In the genomic region with DNA sequence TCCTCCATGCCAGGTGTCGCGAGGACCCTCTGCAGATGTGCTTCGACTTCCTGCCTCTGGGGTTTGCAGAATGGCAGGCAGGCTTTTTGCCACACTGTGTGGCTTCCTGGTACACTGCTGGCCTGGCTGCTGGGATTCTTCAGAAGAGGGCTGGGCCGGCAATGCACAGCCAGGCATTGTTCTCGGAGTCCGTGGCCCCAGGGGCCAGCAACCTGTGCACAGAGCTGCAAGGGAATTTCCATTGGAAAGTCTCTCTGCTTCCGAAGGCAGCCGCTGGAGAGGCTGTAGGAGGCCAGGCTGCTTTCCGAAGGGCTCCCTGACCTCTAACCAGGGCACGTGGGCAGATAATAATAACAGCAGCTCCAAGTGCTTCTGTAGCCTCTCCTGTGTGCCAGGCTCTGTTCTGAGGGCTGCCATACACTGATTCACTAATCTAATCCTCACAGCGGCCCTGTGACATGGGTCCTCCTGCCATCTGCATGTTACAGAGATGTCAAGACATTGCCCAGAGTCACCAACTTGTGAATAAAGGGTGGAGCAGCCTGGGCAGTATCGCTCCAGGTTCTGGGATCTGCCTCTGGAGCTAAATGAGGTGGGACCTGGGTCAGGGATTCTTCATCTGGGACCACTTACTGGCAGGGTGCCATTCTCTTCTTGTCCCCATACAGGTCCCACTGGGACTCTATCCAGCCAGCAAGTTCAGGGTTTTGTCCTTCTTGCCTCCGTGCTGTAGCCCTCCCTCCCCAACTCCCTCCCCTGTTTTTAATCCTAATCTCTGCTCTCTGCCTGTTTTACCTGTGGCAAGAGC, we compare ENCODE assay signal across 12 cellular contexts. TPM values are rescaled to one million over a fixed set of nuclear protein-coding genes. Genes with fewer than 3 reads are reported as not detected.
A peak's percentile ranks its signal among the peaks of the same experiment; 100 is the strongest.
DNase-seq lines count a peak whose midpoint lies in the region; ATAC-seq and TF ChIP-seq lines count a peak whose summit lies in the region.
"Had no signal": no experiment of that assay in that cellular context is flagged by ENCODE, and none has a peak within 500 bp of the region (broad histone marks: within the 10 kb centered on the region; RNA-seq: fewer than 3 reads in every experiment).

No MANE protein-coding gene starts in this region.

- H3K4me2 ChIP-seq in Loucy (ENCODE audit: low read depth, low read length, poor library complexity, severe bottlenecking) = peak overlapping the region; percentile 94

- H3K9me2 ChIP-seq in Loucy (replicated peaks; ENCODE audit: low read depth, low read length) = no peaks in the 10 kb centered on the region

- no peak overlapping the region for H3K4me3 Mint-ChIP-seq in natural killer cell

- H3K9ac ChIP-seq in Loucy (ENCODE audit: low read depth, low read length, poor library complexity, severe bottlenecking) (peak overlapping the region; percentile 8), stomach smooth muscle (ENCODE audit: low read length in 2 of 2) (peak overlapping the region; percentile 17 to 36)

- TF ChIP-seq CTCF in Loucy (conservative IDR thresholded peaks at IDR 0.05; ENCODE audit: low read length) = no peak
- no peak for TF ChIP-seq CTCF in natural killer cell (IDR thresholded peaks at IDR 0.05)

- H3K27ac Mint-ChIP-seq in natural killer cell = no peak overlapping the region

- intact Hi-C loops in natural killer cell (cut with micrococcal nuclease) = no loop called here

- no peaks in the 10 kb centered on the region for H3K9me3 Mint-ChIP-seq in natural killer cell

- DNase-seq in caudate nucleus (lab: John Stamatoyannopoulos, UW) (peak in 2 of 61 donors; percentile 23 to 29), left kidney (ENCODE audit: low read depth, low spot score) (peak; percentile 35), EL (no peak), natural killer cell (no peak), T-helper 2 cell (no peak)
- DNase-seq: activated CD4-positive, alpha-beta T cell treated with anti-CD3 and anti-CD28 coated beads for 4 hours; activated naive CD4-positive, alpha-beta T cell treated with anti-CD3 and anti-CD28 coated beads, Interleukin-2, amount 50 U/mL, for 16 hours; NCI-H2107; occipital lobe had no signal

- no peak for ATAC-seq in natural killer cell
- ATAC-seq in HG02571 (IDR thresholded peaks at IDR 0.05; ENCODE audit: unreplicated experiment) = no peak

- no peaks in the 10 kb centered on the region for H3K36me3 ChIP-seq in Loucy (ENCODE audit: insufficient read depth, low read length)
- peaks cover 0 to 2% of the 10 kb centered on the region in 2 donors for H3K36me3 ChIP-seq in stomach smooth muscle (ENCODE audit: control insufficient read depth in 2 of 2, insufficient read depth in 2 of 2, low read length in 2 of 2)

- no peaks in the 10 kb centered on the region for H3K36me3 Mint-ChIP-seq in natural killer cell

- H3K4me3 ChIP-seq in Loucy (ENCODE audit: low read length, poor library complexity, severe bottlenecking) (no peak overlapping the region), stomach smooth muscle (ENCODE audit: low read length in 2 of 2) (peak overlapping the region in 1 of 2 donors; percentile 56)

- peaks cover 34 to 36% of the 10 kb centered on the region in 2 donors for H3K27me3 Mint-ChIP-seq in natural killer cell (ENCODE audit: low read depth in 2 of 2)

- no peaks in the 10 kb centered on the region for H3F3A ChIP-seq in Loucy (ENCODE audit: low read depth)

- H3K27ac ChIP-seq in caudate nucleus (ENCODE audit: low read depth, low read length) (peak overlapping the region; percentile 89), stomach smooth muscle (ENCODE audit: low read length) (peak overlapping the region; percentile 86)

- H3K27me3 ChIP-seq in Loucy (ENCODE audit: insufficient read depth, low read length, poor library complexity, severe bottlenecking) = no peaks in the 10 kb centered on the region
- H3K27me3 ChIP-seq in stomach smooth muscle (ENCODE audit: control insufficient read depth in 1 of 2, insufficient read depth in 2 of 2, low read length in 2 of 2) = no peaks in the 10 kb centered on the region

- no peak overlapping the region for H2AFZ ChIP-seq in Loucy (ENCODE audit: low read length)

- peaks cover 69% of the 10 kb centered on the region for H3K79me2 ChIP-seq in Loucy (ENCODE audit: insufficient read depth, low read length)

- no peaks in the 10 kb centered on the region for H3K4me1 Mint-ChIP-seq in natural killer cell

- peaks cover 9% of the 10 kb centered on the region for H4K20me1 ChIP-seq in Loucy (ENCODE audit: insufficient read depth, low read length, poor library complexity, severe bottlenecking)

- H3K9me3 ChIP-seq in Loucy (ENCODE audit: insufficient read depth, low read depth, low read length) = no peaks in the 10 kb centered on the region
- H3K9me3 ChIP-seq in stomach smooth muscle (ENCODE audit: control insufficient read depth in 2 of 2, low read length in 2 of 2) = no peaks in the 10 kb centered on the region

- H3K4me1 ChIP-seq in Loucy (ENCODE audit: insufficient read depth, low read length, poor library complexity, severe bottlenecking) = peaks cover 54% of the 10 kb centered on the region
- H3K4me1 ChIP-seq in stomach smooth muscle (ENCODE audit: control insufficient read depth, insufficient read depth, low read length) = peaks cover 42% of the 10 kb centered on the region

RNA-seq across cellular contexts. Expression of a gene that starts 5.0 kb away (rescaled TPM):
- 10 to 100 TPM; 24.0 to 36.3 (median 29.2) TPM for total RNA-seq in natural killer cell
